Comparison of ENCODE assay signal across 35 cellular contexts in the genomic region with DNA sequence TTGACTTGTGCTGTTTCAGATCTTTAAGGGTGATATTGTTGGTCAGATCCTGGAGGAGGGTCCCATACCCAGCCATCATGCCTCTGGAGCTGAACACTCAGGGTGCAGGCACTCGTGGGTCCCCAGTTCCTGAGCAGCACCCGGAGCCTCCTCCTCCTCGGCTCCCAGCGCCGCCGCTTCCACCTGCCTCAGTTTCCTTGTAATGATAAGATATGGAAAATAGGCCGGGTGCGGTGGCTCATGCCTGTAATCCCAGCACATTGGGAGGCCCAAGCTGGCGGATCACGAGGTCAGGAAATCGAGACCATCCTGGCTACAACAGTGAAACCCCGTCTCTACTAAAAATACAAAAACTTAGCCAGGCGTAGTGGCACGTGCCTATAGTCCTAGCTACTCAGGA.
"Had no signal": no experiment of that assay in that cellular context is flagged by ENCODE, and none has a peak within 500 bp of the region (broad histone marks: within the 10 kb centered on the region; RNA-seq: fewer than 3 reads in every experiment).

No MANE protein-coding gene starts in this region.

- H3K36me3 Mint-ChIP-seq: activated naive CD4-positive, alpha-beta T cell treated with anti-CD3 and anti-CD28 coated beads, Interleukin-2, amount 10 ng/mL, durations not matched to agents 7 days and 5 days; activated naive CD4-positive, alpha-beta T cell treated with anti-CD3 and anti-CD28 coated beads, Interleukin-2, amount 50 U/mL, for 72 hours had no signal

- H3K27ac ChIP-seq: ascending aorta, breast epithelium, cardiac muscle cell, colonic mucosa, dorsolateral prefrontal cortex, esophagus muscularis mucosa, foreskin keratinocyte, gastrocnemius medialis, WERI-Rb-1 had no signal

- H3K27me3 Mint-ChIP-seq: activated B cell treated with CpG ODN at 0.5 μM for 24 hours; activated CD8-positive, alpha-beta T cell treated with anti-CD3 and anti-CD28 coated beads for 36 hours; activated naive CD4-positive, alpha-beta T cell treated with anti-CD3 and anti-CD28 coated beads, Interleukin-2, amount 10 ng/mL, durations not matched to agents 7 days and 5 days; activated naive CD8-positive, alpha-beta T cell treated with anti-CD3 and anti-CD28 coated beads, Interleukin-2, amount 10 ng/mL, durations not matched to agents 7 days and 5 days; activated T-cell treated with anti-CD3 and anti-CD28 coated beads, Interleukin-2, amount 50 U/mL, for 24 hours; brain; dendritic cell treated with granulocyte-macrophage colony-stimulating factor and Interleukin-4, amounts not matched to agents 40 ng/mL and 50 ng/mL, for 4 days; T-helper 17 cell had no signal

- H3K4me1 Mint-ChIP-seq: activated B cell treated with CpG ODN at 0.5 μM for 24 hours, brain had no signal

- H3K9me3 ChIP-seq: ascending aorta, breast epithelium, colonic mucosa, esophagus muscularis mucosa, gastrocnemius medialis had no signal

- H3K27me3 ChIP-seq: ascending aorta, breast epithelium, cardiac muscle cell, colonic mucosa, dorsolateral prefrontal cortex, esophagus muscularis mucosa, foreskin keratinocyte, gastrocnemius medialis had no signal

- ATAC-seq: activated CD4-positive, CD25-positive, alpha-beta regulatory T cell treated with anti-CD3 and anti-CD28 coated beads, Interleukin-2, amount 50 U/mL, for 24 hours; activated CD8-positive, alpha-beta T cell treated with anti-CD3 and anti-CD28 coated beads for 36 hours; activated naive CD4-positive, alpha-beta T cell treated with anti-CD3 and anti-CD28 coated beads, Interleukin-2, amount 50 U/mL, for 72 hours; activated T-cell treated with anti-CD3 and anti-CD28 coated beads, Interleukin-2, amount 50 U/mL, for 72 hours; foreskin keratinocyte; gastrocnemius medialis; T-helper 17 cell had no signal

- H3K4me1 ChIP-seq: ascending aorta, breast epithelium, colonic mucosa, esophagus muscularis mucosa, foreskin keratinocyte, gastrocnemius medialis had no signal

- H3K36me3 ChIP-seq: ascending aorta, breast epithelium, cardiac muscle cell, colonic mucosa, esophagus muscularis mucosa, gastrocnemius medialis, WERI-Rb-1 had no signal

- H3K9me3 Mint-ChIP-seq: activated B cell treated with CpG ODN at 0.5 μM for 24 hours; activated CD8-positive, alpha-beta T cell treated with anti-CD3 and anti-CD28 coated beads for 36 hours; activated naive CD4-positive, alpha-beta T cell treated with anti-CD3 and anti-CD28 coated beads, Interleukin-2, amount 10 ng/mL, durations not matched to agents 7 days and 5 days; activated naive CD8-positive, alpha-beta T cell treated with anti-CD3 and anti-CD28 coated beads, Interleukin-2, amount 10 ng/mL, durations not matched to agents 7 days and 5 days; activated T-cell treated with anti-CD3 and anti-CD28 coated beads, Interleukin-2, amount 50 U/mL, for 24 hours; activated T-cell treated with anti-CD3 and anti-CD28 coated beads, Interleukin-2, amount 50 U/mL, for 72 hours; dendritic cell treated with granulocyte-macrophage colony-stimulating factor and Interleukin-4, amounts not matched to agents 40 ng/mL and 50 ng/mL, for 4 days; T-helper 2 cell treated with Interferon-gamma antibody and Interleukin-4, amounts not matched to agents 5 μg/mL and 100 μg/mL, for 36 hours had no signal

- DNase-seq: activated B cell treated with CpG ODN at 0.5 μM for 24 hours; activated CD4-positive, alpha-beta T cell treated with anti-CD3 and anti-CD28 coated beads for 48 hours; activated CD4-positive, alpha-beta T cell treated with anti-CD3 and anti-CD28 coated beads, Interleukin-2, amount 50 U/mL, for 1 hour; activated CD4-positive, alpha-beta T cell treated with anti-CD3 and anti-CD28 coated beads, Interleukin-2, amount 50 U/mL, for 48 hours; activated CD8-positive, alpha-beta memory T cell treated with anti-CD3 and anti-CD28 coated beads for 24 hours; activated CD8-positive, alpha-beta memory T cell treated with anti-CD3 and anti-CD28 coated beads, Interleukin-2, amount 50 U/mL, for 4 hours; activated CD8-positive, alpha-beta T cell treated with anti-CD3 and anti-CD28 coated beads for 36 hours; activated gamma-delta T cell; activated naive CD4-positive, alpha-beta T cell; activated naive CD4-positive, alpha-beta T cell treated with anti-CD3 and anti-CD28 coated beads, Interleukin-2, amount 10 ng/mL, durations not matched to agents 7 days and 5 days; activated naive CD8-positive, alpha-beta T cell treated with anti-CD3 and anti-CD28 coated beads, Interleukin-2, amount 10 ng/mL, durations not matched to agents 7 days and 5 days; activated T-cell treated with anti-CD3 and anti-CD28 coated beads for 4 hours; activated T-cell treated with anti-CD3 and anti-CD28 coated beads, Interleukin-2, amount 50 U/mL, for 24 hours; activated T-cell treated with anti-CD3 and anti-CD28 coated beads, Interleukin-2, amount 50 U/mL, for 72 hours; central memory CD4-positive, alpha-beta T cell; cerebellar nuclear complex; colonic mucosa; effector memory CD4-positive, alpha-beta T cell; erythroblast; foreskin keratinocyte; gastrocnemius medialis; T-helper 1 cell; T-helper 17 cell; T1000; WERI-Rb-1 had no signal

- H3K4me3 ChIP-seq: ascending aorta, breast epithelium, cardiac muscle cell, colonic mucosa, dorsolateral prefrontal cortex, esophagus muscularis mucosa, gastrocnemius medialis had no signal

- H3K4me3 Mint-ChIP-seq: activated B cell treated with CpG ODN at 0.5 μM for 24 hours; activated CD8-positive, alpha-beta T cell treated with anti-CD3 and anti-CD28 coated beads for 36 hours; activated naive CD4-positive, alpha-beta T cell treated with anti-CD3 and anti-CD28 coated beads, Interleukin-2, amount 10 ng/mL, durations not matched to agents 7 days and 5 days; activated naive CD8-positive, alpha-beta T cell treated with anti-CD3 and anti-CD28 coated beads, Interleukin-2, amount 10 ng/mL, durations not matched to agents 7 days and 5 days; activated T-cell treated with anti-CD3 and anti-CD28 coated beads, Interleukin-2, amount 50 U/mL, for 24 hours; activated T-cell treated with anti-CD3 and anti-CD28 coated beads, Interleukin-2, amount 50 U/mL, for 72 hours; brain; dendritic cell treated with granulocyte-macrophage colony-stimulating factor and Interleukin-4, amounts not matched to agents 40 ng/mL and 50 ng/mL, for 4 days; T-helper 17 cell; T-helper 2 cell treated with Interferon-gamma antibody and Interleukin-4, amounts not matched to agents 5 μg/mL and 100 μg/mL, for 36 hours had no signal

- H3K27ac Mint-ChIP-seq: activated B cell treated with CpG ODN at 0.5 μM for 24 hours; activated CD8-positive, alpha-beta T cell treated with anti-CD3 and anti-CD28 coated beads for 36 hours; activated naive CD4-positive, alpha-beta T cell treated with anti-CD3 and anti-CD28 coated beads, Interleukin-2, amount 10 ng/mL, durations not matched to agents 7 days and 5 days; activated naive CD4-positive, alpha-beta T cell treated with anti-CD3 and anti-CD28 coated beads, Interleukin-2, amount 50 U/mL, for 72 hours; activated naive CD8-positive, alpha-beta T cell treated with anti-CD3 and anti-CD28 coated beads, Interleukin-2, amount 10 ng/mL, durations not matched to agents 7 days and 5 days; activated T-cell treated with anti-CD3 and anti-CD28 coated beads, Interleukin-2, amount 50 U/mL, for 24 hours; activated T-cell treated with anti-CD3 and anti-CD28 coated beads, Interleukin-2, amount 50 U/mL, for 72 hours; brain; dendritic cell treated with granulocyte-macrophage colony-stimulating factor and Interleukin-4, amounts not matched to agents 40 ng/mL and 50 ng/mL, for 4 days; T-helper 17 cell; T-helper 2 cell treated with Interferon-gamma antibody and Interleukin-4, amounts not matched to agents 5 μg/mL and 100 μg/mL, for 36 hours had no signal
